In genomic region chr1:44701141-44701573, GRCh38 we compare ENCODE assay signal across 1 cellular context.
TF ChIP-seq lines count a peak whose summit lies in the region.

No MANE protein-coding gene starts in this region.

TF ChIP-seq in HepG2, 621 proteins besides CTCF, POLR2A, EP300 and RAD21 (continued from another document and continues in another):
- TF ChIP-seq HNF1A (IDR thresholded peaks at IDR 0.05; ENCODE audit: low read depth) (no peak), HNF1A (CRISPR knock-in tag; IDR thresholded peaks at IDR 0.05; ENCODE audit: borderline replicate concordance) (peak; percentile 47; the same call in 1 of the 2 replicates), SALL1 (CRISPR knock-in tag; IDR thresholded peaks at IDR 0.05) (peak; percentile 32; the same call in 1 of the 2 replicates), ZBTB43 (CRISPR knock-in tag; conservative IDR thresholded peaks at IDR 0.05) (no peak), ZNF772 (CRISPR knock-in tag; IDR thresholded peaks at IDR 0.05) (no peak), MEF2D (CRISPR knock-in tag; IDR thresholded peaks at IDR 0.05) (no peak), BORCS8-MEF2B (CRISPR knock-in tag; IDR thresholded peaks at IDR 0.05) (peak; percentile 55; the same call in 1 of the 2 replicates), ZNF282 (IDR thresholded peaks at IDR 0.05; ENCODE audit: partially characterized antibody) (no peak), PHF8 (CRISPR knock-in tag; IDR thresholded peaks at IDR 0.05) (0 out of 2 replicates have a peak, but pooled peaks have one; percentile 18), HMGXB4 (CRISPR knock-in tag; IDR thresholded peaks at IDR 0.05; ENCODE audit: borderline replicate concordance in 1 of 2, low read depth in 1 of 2) (no peak), ZNF83 (CRISPR knock-in tag; IDR thresholded peaks at IDR 0.05; ENCODE audit: borderline replicate concordance) (no peak), POLR2AphosphoS5 (IDR thresholded peaks at IDR 0.05; ENCODE audit: low read depth, low read length) (no peak), GATAD1 (CRISPR knock-in tag; IDR thresholded peaks at IDR 0.05) (no peak; the same call in 1 of the 2 replicates), SOX6 (IDR thresholded peaks at IDR 0.05) (no peak), SOX6 (CRISPR knock-in tag; IDR thresholded peaks at IDR 0.05) (peak; percentile 77), PAXIP1 (CRISPR knock-in tag; conservative IDR thresholded peaks at IDR 0.05) (peak; percentile 76), HOXA5 (CRISPR knock-in tag; IDR thresholded peaks at IDR 0.05) (no peak), ATF6 (CRISPR knock-in tag; conservative IDR thresholded peaks at IDR 0.05) (no peak), ZNF704 (CRISPR knock-in tag; IDR thresholded peaks at IDR 0.05; ENCODE audit: borderline replicate concordance) (no peak), HMG20B (CRISPR knock-in tag; conservative IDR thresholded peaks at IDR 0.05) (peak; percentile 86), NR3C1 (CRISPR knock-in tag; IDR thresholded peaks at IDR 0.05) (no peak), GZF1 (CRISPR knock-in tag; IDR thresholded peaks at IDR 0.05) (no peak), PATZ1 (CRISPR knock-in tag; IDR thresholded peaks at IDR 0.05) (no peak), GPBP1L1 (CRISPR knock-in tag; IDR thresholded peaks at IDR 0.05) (no peak), DPF2 (CRISPR knock-in tag; IDR thresholded peaks at IDR 0.05; ENCODE audit: borderline replicate concordance, low read depth) (peak; percentile 60; the same call in 1 of the 2 replicates), CC2D1A (CRISPR knock-in tag; IDR thresholded peaks at IDR 0.05) (no peak), RFX3 (CRISPR knock-in tag; IDR thresholded peaks at IDR 0.05) (no peak), ZNF343 (CRISPR knock-in tag; IDR thresholded peaks at IDR 0.05) (no peak), SMAD9 (CRISPR knock-in tag; IDR thresholded peaks at IDR 0.05) (no peak), RBM22 (optimal IDR thresholded peaks at IDR 0.05; ENCODE audit: low read length) (no peak), KLF16 (CRISPR knock-in tag; IDR thresholded peaks at IDR 0.05) (no peak), HDAC2 (CRISPR knock-in tag; IDR thresholded peaks at IDR 0.05) (peak; percentile 80), ZKSCAN5 (CRISPR knock-in tag; IDR thresholded peaks at IDR 0.05) (no peak), ZNF225 (CRISPR knock-in tag; IDR thresholded peaks at IDR 0.05) (no peak), FLYWCH1 (CRISPR knock-in tag; IDR thresholded peaks at IDR 0.05) (no peak), RELA (CRISPR knock-in tag; IDR thresholded peaks at IDR 0.05) (no peak), HINFP (CRISPR knock-in tag; IDR thresholded peaks at IDR 0.05; ENCODE audit: low read depth) (no peak), FOXO4 (CRISPR knock-in tag; conservative IDR thresholded peaks at IDR 0.05) (no peak), ZBTB1 (CRISPR knock-in tag; IDR thresholded peaks at IDR 0.05; ENCODE audit: borderline replicate concordance) (no peak), HMGA1 (CRISPR knock-in tag; conservative IDR thresholded peaks at IDR 0.05) (no peak), ZIK1 (CRISPR knock-in tag; IDR thresholded peaks at IDR 0.05; ENCODE audit: borderline replicate concordance, low read depth) (no peak), YEATS2 (CRISPR knock-in tag; IDR thresholded peaks at IDR 0.05; ENCODE audit: borderline replicate concordance) (no peak)
